Comparison of ENCODE assay signal across 38 cellular contexts in the genomic region with DNA sequence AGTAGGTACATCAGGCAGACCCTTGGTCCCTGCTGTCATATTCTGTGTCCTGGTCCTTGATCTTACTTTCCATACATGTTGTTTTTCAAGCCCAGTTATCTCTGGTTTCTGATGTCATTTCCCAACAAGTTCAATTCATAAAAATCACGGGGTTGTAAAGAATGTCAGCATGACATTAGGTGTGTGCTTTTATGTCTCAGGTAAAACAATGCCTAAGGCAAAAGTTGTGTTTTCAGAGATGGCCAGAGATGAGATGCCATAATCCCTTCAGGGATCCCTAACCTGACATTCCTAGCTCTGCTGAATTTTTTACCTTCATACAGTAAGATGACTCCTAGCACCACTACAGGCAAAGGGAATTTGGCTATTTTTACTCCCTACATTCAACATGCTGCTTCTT.
"Had no signal": no experiment of that assay in that cellular context is flagged by ENCODE, and none has a peak within 500 bp of the region (broad histone marks: within the 10 kb centered on the region; RNA-seq: fewer than 3 reads in every experiment).

No MANE protein-coding gene starts in this region.

- H3K36me3 Mint-ChIP-seq: activated naive CD4-positive, alpha-beta T cell treated with anti-CD3 and anti-CD28 coated beads, Interleukin-2, amount 10 ng/mL, durations not matched to agents 7 days and 5 days; activated naive CD4-positive, alpha-beta T cell treated with anti-CD3 and anti-CD28 coated beads, Interleukin-2, amount 50 U/mL, for 24 hours; activated naive CD4-positive, alpha-beta T cell treated with anti-CD3 and anti-CD28 coated beads, Interleukin-2, amount 50 U/mL, for 72 hours; activated naive CD8-positive, alpha-beta T cell; activated naive CD8-positive, alpha-beta T cell treated with anti-CD3 and anti-CD28 coated beads for 36 hours; activated naive CD8-positive, alpha-beta T cell treated with anti-CD3 and anti-CD28 coated beads, Interleukin-2, amount 10 ng/mL, durations not matched to agents 7 days and 5 days; brain had no signal

- H3K27ac ChIP-seq: adrenal gland, ascending aorta, body of pancreas, brain microvascular endothelial cell, breast epithelium, cardiac muscle cell had no signal

- H3K27me3 Mint-ChIP-seq: activated naive CD4-positive, alpha-beta T cell treated with anti-CD3 and anti-CD28 coated beads, Interleukin-2, amount 10 ng/mL, durations not matched to agents 7 days and 5 days; activated naive CD4-positive, alpha-beta T cell treated with anti-CD3 and anti-CD28 coated beads, Interleukin-2, amount 50 U/mL, for 24 hours; activated naive CD8-positive, alpha-beta T cell; activated naive CD8-positive, alpha-beta T cell treated with anti-CD3 and anti-CD28 coated beads, Interleukin-2, amount 10 ng/mL, durations not matched to agents 7 days and 5 days; central memory CD8-positive, alpha-beta T cell had no signal

- H3K9me3 ChIP-seq: adrenal gland, ascending aorta, body of pancreas, breast epithelium had no signal

- H3K36me3 ChIP-seq: adrenal gland, ascending aorta, brain microvascular endothelial cell, breast epithelium, cardiac muscle cell had no signal

- H3K4me1 ChIP-seq: adrenal gland, ascending aorta, breast epithelium had no signal

- H3K4me3 ChIP-seq: adrenal gland, ascending aorta, body of pancreas, breast epithelium, cardiac muscle cell had no signal

- H3K27me3 ChIP-seq: adrenal gland, ascending aorta, body of pancreas, brain microvascular endothelial cell, breast epithelium, cardiac muscle cell had no signal

- FAIRE-seq: astrocyte had no signal

- DNase-seq: activated effector memory CD4-positive, alpha-beta T cell treated with anti-CD3 and anti-CD28 coated beads, Interleukin-2, amount 50 U/mL, for 16 hours; activated effector memory CD4-positive, alpha-beta T cell treated with Interleukin-2 at 50 U/mL for 16 hours; activated gamma-delta T cell; activated gamma-delta T cell treated with Interleukin-2 at 50 U/mL for 16 hours; activated naive CD4-positive, alpha-beta T cell treated with anti-CD3 and anti-CD28 coated beads for 36 hours; activated naive CD4-positive, alpha-beta T cell treated with anti-CD3 and anti-CD28 coated beads, Interleukin-2, amount 10 ng/mL, durations not matched to agents 7 days and 5 days; activated naive CD4-positive, alpha-beta T cell treated with anti-CD3 and anti-CD28 coated beads, Interleukin-2, amount 50 U/mL, for 16 hours; activated naive CD4-positive, alpha-beta T cell treated with Interleukin-2 at 50 U/mL for 16 hours; activated naive CD8-positive, alpha-beta T cell treated with anti-CD3 and anti-CD28 coated beads for 36 hours; activated naive CD8-positive, alpha-beta T cell treated with anti-CD3 and anti-CD28 coated beads, Interleukin-2, amount 10 ng/mL, durations not matched to agents 7 days and 5 days; activated naive CD8-positive, alpha-beta T cell treated with anti-CD3 and anti-CD28 coated beads, Interleukin-2, amount 50 U/mL, for 24 hours; activated T-cell treated with anti-CD3 and anti-CD28 coated beads, Interleukin-2, amount 50 U/mL, for 1 hour; activated T-cell treated with anti-CD3 and anti-CD28 coated beads, Interleukin-2, amount 50 U/mL, for 24 hours; activated T-cell treated with anti-CD3 and anti-CD28 coated beads, Interleukin-2, amount 50 U/mL, for 4 hours; activated T-cell treated with anti-CD3 and anti-CD28 coated beads, Interleukin-2, amount 50 U/mL, for 48 hours; activated T-cell treated with anti-CD3 and anti-CD28 coated beads, Interleukin-2, amount 50 U/mL, for 72 hours; adrenal gland; amniotic stem cell; amygdala; anterior cingulate cortex; aorta; body of pancreas; brain microvascular endothelial cell; caudate nucleus; central memory CD4-positive, alpha-beta T cell; cerebellar nuclear complex had no signal

- H3K9me3 Mint-ChIP-seq: activated naive CD4-positive, alpha-beta T cell treated with anti-CD3 and anti-CD28 coated beads for 36 hours; activated naive CD4-positive, alpha-beta T cell treated with anti-CD3 and anti-CD28 coated beads, Interleukin-2, amount 10 ng/mL, durations not matched to agents 7 days and 5 days; activated naive CD4-positive, alpha-beta T cell treated with anti-CD3 and anti-CD28 coated beads, Interleukin-2, amount 50 U/mL, for 24 hours; activated naive CD8-positive, alpha-beta T cell treated with anti-CD3 and anti-CD28 coated beads for 36 hours; activated naive CD8-positive, alpha-beta T cell treated with anti-CD3 and anti-CD28 coated beads, Interleukin-2, amount 10 ng/mL, durations not matched to agents 7 days and 5 days; activated naive CD8-positive, alpha-beta T cell treated with anti-CD3 and anti-CD28 coated beads, Interleukin-2, amount 50 U/mL, for 24 hours; activated T-cell treated with anti-CD3 and anti-CD28 coated beads, Interleukin-2, amount 50 U/mL, for 24 hours; activated T-cell treated with anti-CD3 and anti-CD28 coated beads, Interleukin-2, amount 50 U/mL, for 4 hours; activated T-helper 1 cell treated with anti-CD3 and anti-CD28 coated beads, Interleukin-12 subunit alpha, Interleukin-12 subunit beta, Interleukin-2, Interleukin-4 antibody, amounts not matched to agents 30 ng/mL and 10 ng/mL and 1 ng/mL, durations not matched to agents 14 hours and 24 hours and 36 hours; activated T-helper 17 cell treated with anti-CD3 and anti-CD28 coated beads, Interleukin-2, amount 50 U/mL, for 72 hours; activated T-helper 2 cell treated with anti-CD3 and anti-CD28 coated beads, Interferon-gamma antibody, Interleukin-2, Interleukin-4, amounts not matched to agents 10 μg/mL and 5 μg/mL and 100 μg/mL, durations not matched to agents 14 hours and 24 hours and 36 hours; central memory CD8-positive, alpha-beta T cell had no signal

- H3K4me1 Mint-ChIP-seq: activated naive CD4-positive, alpha-beta T cell treated with anti-CD3 and anti-CD28 coated beads, Interleukin-2, amount 10 ng/mL, durations not matched to agents 7 days and 5 days; activated naive CD4-positive, alpha-beta T cell treated with anti-CD3 and anti-CD28 coated beads, Interleukin-2, amount 50 U/mL, for 24 hours; activated naive CD8-positive, alpha-beta T cell treated with anti-CD3 and anti-CD28 coated beads for 36 hours; activated naive CD8-positive, alpha-beta T cell treated with anti-CD3 and anti-CD28 coated beads, Interleukin-2, amount 10 ng/mL, durations not matched to agents 7 days and 5 days; activated naive CD8-positive, alpha-beta T cell treated with anti-CD3 and anti-CD28 coated beads, Interleukin-2, amount 50 U/mL, for 24 hours; activated T-helper 17 cell treated with anti-CD3 and anti-CD28 coated beads, Interleukin-2, amount 50 U/mL, for 72 hours; central memory CD8-positive, alpha-beta T cell had no signal

- H3K4me3 Mint-ChIP-seq: activated naive CD4-positive, alpha-beta T cell treated with anti-CD3 and anti-CD28 coated beads for 36 hours; activated naive CD4-positive, alpha-beta T cell treated with anti-CD3 and anti-CD28 coated beads, Interleukin-2, amount 10 ng/mL, durations not matched to agents 7 days and 5 days; activated naive CD4-positive, alpha-beta T cell treated with anti-CD3 and anti-CD28 coated beads, Interleukin-2, amount 50 U/mL, for 24 hours; activated naive CD8-positive, alpha-beta T cell; activated naive CD8-positive, alpha-beta T cell treated with anti-CD3 and anti-CD28 coated beads for 36 hours; activated naive CD8-positive, alpha-beta T cell treated with anti-CD3 and anti-CD28 coated beads, Interleukin-2, amount 10 ng/mL, durations not matched to agents 7 days and 5 days; activated naive CD8-positive, alpha-beta T cell treated with anti-CD3 and anti-CD28 coated beads, Interleukin-2, amount 50 U/mL, for 24 hours; activated T-cell treated with anti-CD3 and anti-CD28 coated beads, Interleukin-2, amount 50 U/mL, for 24 hours; activated T-cell treated with anti-CD3 and anti-CD28 coated beads, Interleukin-2, amount 50 U/mL, for 4 hours; activated T-cell treated with anti-CD3 and anti-CD28 coated beads, Interleukin-2, amount 50 U/mL, for 72 hours; activated T-helper 1 cell treated with anti-CD3 and anti-CD28 coated beads, Interleukin-12 subunit alpha, Interleukin-12 subunit beta, Interleukin-2, Interleukin-4 antibody, amounts not matched to agents 30 ng/mL and 10 ng/mL and 1 ng/mL, durations not matched to agents 14 hours and 24 hours and 36 hours; activated T-helper 17 cell treated with anti-CD3 and anti-CD28 coated beads, Interleukin-2, amount 50 U/mL, for 72 hours; brain; central memory CD8-positive, alpha-beta T cell had no signal

- H3K27ac Mint-ChIP-seq: activated naive CD4-positive, alpha-beta T cell treated with anti-CD3 and anti-CD28 coated beads for 36 hours; activated naive CD4-positive, alpha-beta T cell treated with anti-CD3 and anti-CD28 coated beads, Interleukin-2, amount 10 ng/mL, durations not matched to agents 7 days and 5 days; activated naive CD4-positive, alpha-beta T cell treated with anti-CD3 and anti-CD28 coated beads, Interleukin-2, amount 50 U/mL, for 24 hours; activated naive CD4-positive, alpha-beta T cell treated with anti-CD3 and anti-CD28 coated beads, Interleukin-2, amount 50 U/mL, for 72 hours; activated naive CD8-positive, alpha-beta T cell; activated naive CD8-positive, alpha-beta T cell treated with anti-CD3 and anti-CD28 coated beads for 36 hours; activated naive CD8-positive, alpha-beta T cell treated with anti-CD3 and anti-CD28 coated beads, Interleukin-2, amount 10 ng/mL, durations not matched to agents 7 days and 5 days; activated naive CD8-positive, alpha-beta T cell treated with anti-CD3 and anti-CD28 coated beads, Interleukin-2, amount 50 U/mL, for 24 hours; activated T-cell treated with anti-CD3 and anti-CD28 coated beads, Interleukin-2, amount 50 U/mL, for 24 hours; activated T-cell treated with anti-CD3 and anti-CD28 coated beads, Interleukin-2, amount 50 U/mL, for 72 hours; activated T-helper 1 cell treated with anti-CD3 and anti-CD28 coated beads, Interleukin-12 subunit alpha, Interleukin-12 subunit beta, Interleukin-2, Interleukin-4 antibody, amounts not matched to agents 30 ng/mL and 10 ng/mL and 1 ng/mL, durations not matched to agents 14 hours and 24 hours and 36 hours; activated T-helper 17 cell treated with anti-CD3 and anti-CD28 coated beads, Interleukin-2, amount 50 U/mL, for 72 hours; activated T-helper 2 cell treated with anti-CD3 and anti-CD28 coated beads, Interferon-gamma antibody, Interleukin-2, Interleukin-4, amounts not matched to agents 10 μg/mL and 5 μg/mL and 100 μg/mL, durations not matched to agents 14 hours and 24 hours and 36 hours had no signal
